29 cellular contexts compared by ENCODE assay signal in genomic region chr18:24319757-24320156, GRCh38.
A peak's percentile ranks its signal among the peaks of the same experiment; 100 is the strongest.
DNase-seq lines count a peak whose midpoint lies in the region; ATAC-seq, FAIRE-seq and TF ChIP-seq lines count a peak whose summit lies in the region.
"Had no signal": no experiment of that assay in that cellular context is flagged by ENCODE, and none has a peak within 500 bp of the region (broad histone marks: within the 10 kb centered on the region; RNA-seq: fewer than 3 reads in every experiment).

No MANE protein-coding gene starts in this region.

- H3K27me3 ChIP-seq in WERI-Rb-1 (ENCODE audit: insufficient read depth, low read depth, severe bottlenecking) (no peaks in the 10 kb centered on the region), small intestine (ENCODE audit: control insufficient read depth in 2 of 2, insufficient read depth in 2 of 2, low read length in 2 of 2) (no peaks in the 10 kb centered on the region)
- H3K27me3 ChIP-seq: gastrocnemius medialis had no signal

- TF ChIP-seq CTCF in WERI-Rb-1 (IDR thresholded peaks at IDR 0.05; ENCODE audit: low read depth, low read length) (no peak), RWPE1 (conservative IDR thresholded peaks at IDR 0.05; ENCODE audit: low read depth) (no peak)

- CTCF ChIA-PET in RWPE1 (lab: Yijun Ruan, JAX) = no interaction called here

- no peak overlapping the region for H3K27ac ChIP-seq in WERI-Rb-1
- H3K27ac ChIP-seq in small intestine (ENCODE audit: low read depth in 1 of 2, low read length in 1 of 2) = no peak overlapping the region
- no peak overlapping the region for H3K27ac ChIP-seq in RWPE1
- H3K27ac ChIP-seq: 22Rv1, gastrocnemius medialis, lower lobe of right lung, psoas muscle had no signal

- POLR2A ChIA-PET in RWPE1 (lab: Yijun Ruan, JAX; ENCODE audit: low non-redundant PET) = no interaction called here

- DNase-seq in DMS 273 (lab: John Stamatoyannopoulos, UW; ENCODE audit: unreplicated experiment) (peak; percentile 49), DMS 273 treated with DMSO at 0.1 percent for 48 hours (lab: John Stamatoyannopoulos, UW) (no peak), NCI-H82 treated with DMSO at 0.1 percent for 48 hours (lab: John Stamatoyannopoulos, UW; ENCODE audit: unreplicated experiment) (peak; percentile 34), WERI-Rb-1 (peak; percentile 18), small intestine (peak; percentile 81), RWPE1 (ENCODE audit: low spot score) (no peak), SIG-M5 treated with dmso at 0.1 percent for 504 hours (lab: John Stamatoyannopoulos, UW; ENCODE audit: unreplicated experiment) (no peak)
- DNase-seq: activated CD4-positive, alpha-beta T cell treated with anti-CD3 and anti-CD28 coated beads, Interleukin-2, amount 50 U/mL, for 4 hours; activated CD8-positive, alpha-beta memory T cell treated with anti-CD3 and anti-CD28 coated beads, Interleukin-2, amount 10 ng/mL, durations not matched to agents 7 days and 5 days; activated gamma-delta T cell treated with Interleukin-2 at 50 U/mL for 16 hours; activated T-cell treated with anti-CD3 and anti-CD28 coated beads, Interleukin-2, amount 50 U/mL, for 4 hours; central memory CD4-positive, alpha-beta T cell; DND-41; gastrocnemius medialis; kidney glomerular epithelial cell; lower lobe of right lung; natural killer cell; NCI-H1048; nucleus accumbens; PC-3; psoas muscle; SHP77; stimulated activated CD4-positive, alpha-beta T cell treated with anti-CD3 and anti-CD28 coated beads, Interleukin-15, amount 100 ng/mL, for 24 hours; trophoblast cell had no signal

- H3K4me1 ChIP-seq in small intestine (ENCODE audit: control insufficient read depth in 2 of 2, insufficient read depth in 1 of 2, low read depth in 1 of 2, low read length in 1 of 2) = no peaks in the 10 kb centered on the region
- H3K4me1 ChIP-seq: gastrocnemius medialis, lower lobe of right lung, psoas muscle had no signal

- H3K9me3 ChIP-seq in WERI-Rb-1 (ENCODE audit: severe bottlenecking) (no peaks in the 10 kb centered on the region), small intestine (ENCODE audit: control insufficient read depth, low read depth) (no peaks in the 10 kb centered on the region)
- H3K9me3 ChIP-seq: gastrocnemius medialis, lower lobe of right lung, psoas muscle had no signal

- ATAC-seq in HG03520 (IDR thresholded peaks at IDR 0.05; ENCODE audit: unreplicated experiment) = no peak
- ATAC-seq: activated CD8-positive, alpha-beta memory T cell treated with anti-CD3 and anti-CD28 coated beads, Interleukin-2, amount 10 ng/mL, durations not matched to agents 7 days and 5 days; activated T-cell treated with anti-CD3 and anti-CD28 coated beads, Interleukin-2, amount 50 U/mL, for 4 hours; gastrocnemius medialis; HCT116; lower lobe of right lung; natural killer cell; PC-3; psoas muscle; stimulated activated effector memory CD8-positive, alpha-beta T cell treated with anti-CD3 and anti-CD28 coated beads, Interleukin-12 subunit alpha, Interleukin-12 subunit beta, amount 100 ng/mL, for 72 hours had no signal

- H3K4me3 ChIP-seq in WERI-Rb-1 (ENCODE audit: low read depth, low read length) = no peak overlapping the region
- H3K4me3 ChIP-seq in small intestine (ENCODE audit: low read depth in 1 of 2, low read length in 2 of 2) = no peak overlapping the region
- H3K4me3 ChIP-seq: gastrocnemius medialis, lower lobe of right lung, psoas muscle had no signal

- FAIRE-seq in small intestine (lab: Jason Lieb, UNC) = no peak
- FAIRE-seq: astrocyte had no signal

- WGBS in small intestine, 3 donors = 2 to 59% (median 24%) methylated on average over 5 of the region's 5 CpGs

- H3K36me3 ChIP-seq in WERI-Rb-1 (no peaks in the 10 kb centered on the region), small intestine (ENCODE audit: control insufficient read depth in 2 of 2, insufficient read depth in 2 of 2, low read length in 2 of 2) (no peaks in the 10 kb centered on the region)
- H3K36me3 ChIP-seq: gastrocnemius medialis, lower lobe of right lung had no signal

Comparison
In these comparisons a context has a peak if more than half of its experiments do, and no peak if none do; other contexts are left out.
1. DNase-seq: peak in DMS 273 (single experiment), NCI-H82 treated with DMSO at 0.1 percent for 48 hours (single experiment), WERI-Rb-1 (single experiment) and small intestine (single experiment); none in DMS 273 treated with DMSO at 0.1 percent for 48 hours (single experiment), RWPE1 (single experiment) and SIG-M5 treated with dmso at 0.1 percent for 504 hours (single experiment).